Comparison of ENCODE assay signal across 8 cellular contexts in genomic region chr2:178194600-178195389, GRCh38. TPM values are rescaled to one million over a fixed set of nuclear protein-coding genes. Genes with fewer than 3 reads are reported as not detected.
DNase-seq lines count a peak whose midpoint lies in the region; ATAC-seq and TF ChIP-seq lines count a peak whose summit lies in the region.

No MANE protein-coding gene starts in this region.

- peak; percentile 34 for DNase-seq in GM10266 (ENCODE audit: extremely low spot score)
- peak in 1 of 2 donors; percentile 71 for DNase-seq in ascending aorta (ENCODE audit: low spot score in 2 of 2)
- DNase-seq in right cardiac atrium, result peak; percentile 33 to 78 (median 75)
- DNase-seq in posterior cingulate gyrus, result peak; percentile 30 to 95 (median 55)

- H3K9me3 ChIP-seq in OCI-LY3 (ENCODE audit: insufficient read depth, low read length) (no peaks in the 10 kb centered on the region), ascending aorta (no peaks in the 10 kb centered on the region), right cardiac atrium (ENCODE audit: control insufficient read depth, low read length) (no peaks in the 10 kb centered on the region)

- H3K4me3 ChIP-seq in OCI-LY3 (ENCODE audit: low read length) (peak overlapping the region; percentile 88), ascending aorta (peak overlapping the region; percentile 84 to 96), right cardiac atrium (ENCODE audit: low read length) (peak overlapping the region; percentile 80)

- no peak; the same call in 1 of the 2 replicates for TF ChIP-seq CTCF in 22Rv1 (IDR thresholded peaks at IDR 0.05)
- TF ChIP-seq CTCF in GM10266 (IDR thresholded peaks at IDR 0.05; ENCODE audit: control insufficient read depth, insufficient read depth, low read depth, missing control alignments), result no peak
- TF ChIP-seq CTCF in OCI-LY3 (IDR thresholded peaks at IDR 0.05; ENCODE audit: low read depth, low read length), result no peak
- TF ChIP-seq CTCF in ascending aorta (IDR thresholded peaks at IDR 0.05), result peak in 1 of 3 experiments; percentile 2

- peak overlapping the region; percentile 78 for H3K27ac ChIP-seq in 22Rv1
- H3K27ac ChIP-seq in OCI-LY3 (ENCODE audit: low read length), result no peak overlapping the region
- H3K27ac ChIP-seq in ascending aorta, result peak overlapping the region; percentile 67 to 90
- peak overlapping the region; percentile 22 for H3K27ac ChIP-seq in right cardiac atrium (ENCODE audit: low read length)

- H2AFZ ChIP-seq in OCI-LY3 (ENCODE audit: low read depth, low read length), result peak overlapping the region; percentile 89

- H3K4me1 ChIP-seq in OCI-LY3 (ENCODE audit: low read length) (peaks cover 14% of the 10 kb centered on the region), ascending aorta (peaks cover 0 to 7% of the 10 kb centered on the region in 2 donors), right cardiac atrium (ENCODE audit: control insufficient read depth, insufficient read depth, low read length) (no peaks in the 10 kb centered on the region)

- no peaks in the 10 kb centered on the region for H3K79me2 ChIP-seq in OCI-LY3 (ENCODE audit: low read length)

- H3K36me3 ChIP-seq in OCI-LY3 (replicated peaks; ENCODE audit: low read depth, low read length), result no peaks in the 10 kb centered on the region
- no peaks in the 10 kb centered on the region for H3K36me3 ChIP-seq in ascending aorta

- H3K27me3 ChIP-seq in OCI-LY3 (ENCODE audit: low read depth, low read length) (peaks cover 25% of the 10 kb centered on the region), ascending aorta (no peaks in the 10 kb centered on the region), right cardiac atrium (ENCODE audit: control insufficient read depth, insufficient read depth) (no peaks in the 10 kb centered on the region)

- intact Hi-C loops in ascending aorta (cut with DNase I) (loop anchor here (2.0 to 5.0 kb wide), 7 partner anchors 48 to 288 kb away; partner anchors contain the start of genes PLEKHA3 and RBM45), right cardiac atrium (cut with DNase I) (loop anchor here in 2 of 4 donors (10.0 kb wide), 1 partner anchor 80 kb away; no protein-coding TSS in a partner anchor), posterior cingulate gyrus (cut with DNase I) (loop anchor here (5.0 to 10.0 kb wide), 2 partner anchors 82 to 220 kb away; partner anchors contain the start of gene RBM45)

- no peaks in the 10 kb centered on the region for H4K20me1 ChIP-seq in OCI-LY3 (ENCODE audit: insufficient read depth, low read length)

- WGBS in right cardiac atrium, result under 1% methylated on average over 83 of the region's 83 CpGs

- peak overlapping the region; percentile 92 for H3K4me2 ChIP-seq in OCI-LY3 (ENCODE audit: low read length)

- peak; percentile 18 for ATAC-seq in HG03064 (IDR thresholded peaks at IDR 0.05; ENCODE audit: low read depth, unreplicated experiment)
- peak; percentile 30 to 45 for ATAC-seq in right cardiac atrium
- no peak for ATAC-seq in GM21367 (IDR thresholded peaks at IDR 0.05; ENCODE audit: unreplicated experiment)

- H3K9ac ChIP-seq in OCI-LY3 (ENCODE audit: low read length), result peak overlapping the region; percentile 65

RNA-seq across cellular contexts. Expression of gene OSBPL6, which starts 0.5 kb away (rescaled TPM):
- 1.4 TPM for total RNA-seq in ascending aorta
- 1 to 10 TPM; 6.4 to 8.2 (median 7.4) TPM for total RNA-seq in right cardiac atrium
- 2.3 TPM for polyA plus RNA-seq in right cardiac atrium
